ENCODE assay signal across 1 cellular context in genomic region chr6:159981591-159982245, GRCh38.
TF ChIP-seq lines count a peak whose summit lies in the region.

No MANE protein-coding gene starts in this region.

TF ChIP-seq in IMR-90, 13 proteins besides CTCF, POLR2A, EP300 and RAD21 (continued from another document):
- no peak for TF ChIP-seq MAFK (IDR thresholded peaks at IDR 0.05; ENCODE audit: low read depth, low read length)
- no peak for TF ChIP-seq MAZ (IDR thresholded peaks at IDR 0.05; ENCODE audit: borderline replicate concordance, low read depth, low read length)
